19 cellular contexts compared by ENCODE assay signal in the genomic region with DNA sequence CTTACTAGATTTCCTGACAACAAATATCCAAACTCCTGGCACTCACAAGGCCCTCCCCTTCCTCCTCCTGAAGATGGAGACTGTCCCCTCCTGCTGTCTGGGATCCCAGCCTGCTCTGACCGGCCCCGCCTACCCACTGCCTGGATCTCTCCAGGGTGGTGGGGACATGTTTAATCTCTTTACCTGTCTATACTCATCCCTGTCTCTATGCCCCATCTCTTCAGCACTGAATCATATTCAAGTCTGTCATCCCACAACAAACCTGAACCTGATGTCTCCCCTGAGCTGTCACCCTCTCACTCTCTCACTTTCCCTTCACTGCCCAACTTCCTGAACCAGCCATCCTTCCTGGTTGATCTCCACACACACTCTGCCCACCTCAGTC. TPM values are rescaled to one million over a fixed set of nuclear protein-coding genes. Genes with fewer than 3 reads are reported as not detected.
"Had no signal": no experiment of that assay in that cellular context is flagged by ENCODE, and none has a peak within 500 bp of the region (broad histone marks: within the 10 kb centered on the region; RNA-seq: fewer than 3 reads in every experiment).

No MANE protein-coding gene starts in this region.

- DNase-seq: activated CD4-positive, alpha-beta T cell treated with anti-CD3 and anti-CD28 coated beads, Interleukin-2, amount 50 U/mL, for 1 hour; activated CD4-positive, CD25-positive, alpha-beta regulatory T cell; activated CD8-positive, alpha-beta memory T cell treated with anti-CD3 and anti-CD28 coated beads for 24 hours; activated naive CD4-positive, alpha-beta T cell treated with anti-CD3 and anti-CD28 coated beads, Interleukin-2, amount 10 ng/mL, durations not matched to agents 7 days and 5 days; left ventricle myocardium superior; nephron progenitor cell; small intestine; stimulated activated CD4-positive, alpha-beta T cell treated with anti-CD3 and anti-CD28 coated beads, Interleukin-4, amount 100 ng/mL, for 24 hours; stimulated activated CD8-positive, alpha-beta memory T cell treated with anti-CD3 and anti-CD28 coated beads, Interleukin-4, amount 100 ng/mL, for 48 hours; stimulated activated naive CD8-positive, alpha-beta T cell treated with anti-CD3 and anti-CD28 coated beads, Interleukin-15, Interleukin-2, amounts not matched to agents 100 U/mL and 50 U/mL, for 24 hours; SW 1271 had no signal

- H3K36me3 ChIP-seq: cardiac muscle cell, right atrium auricular region had no signal

- H3K27ac ChIP-seq: cardiac muscle cell, right atrium auricular region had no signal

- H3K4me3 ChIP-seq: cardiac muscle cell, right atrium auricular region had no signal

- H3K27me3 ChIP-seq: cardiac muscle cell, right atrium auricular region had no signal

- ATAC-seq: stimulated activated naive CD8-positive, alpha-beta T cell treated with anti-CD3 and anti-CD28 coated beads, Interleukin-15, Interleukin-2, amounts not matched to agents 100 U/mL and 50 U/mL, for 24 hours had no signal

- H3K9me3 ChIP-seq: right atrium auricular region had no signal

RNA-seq across cellular contexts. Expression of a gene that starts 22.1 kb away (rescaled TPM):
- total RNA-seq: esophagus mucosa; fibroblast of villous mesenchyme; left ventricle myocardium superior; mesenteric fat pad; right atrium auricular region; T-helper 2 cell treated with Interferon-gamma antibody and Interleukin-4, amounts not matched to agents 100 ng/mL and 5 ng/mL, for 36 hours; ureter had no signal

RNA-seq across cellular contexts. Expression of a gene that starts 56.3 kb away (rescaled TPM):
- total RNA-seq: fibroblast of villous mesenchyme, progenitor cell of endocrine pancreas had no signal
